Comparison of ENCODE assay signal across 30 cellular contexts in the genomic region with DNA sequence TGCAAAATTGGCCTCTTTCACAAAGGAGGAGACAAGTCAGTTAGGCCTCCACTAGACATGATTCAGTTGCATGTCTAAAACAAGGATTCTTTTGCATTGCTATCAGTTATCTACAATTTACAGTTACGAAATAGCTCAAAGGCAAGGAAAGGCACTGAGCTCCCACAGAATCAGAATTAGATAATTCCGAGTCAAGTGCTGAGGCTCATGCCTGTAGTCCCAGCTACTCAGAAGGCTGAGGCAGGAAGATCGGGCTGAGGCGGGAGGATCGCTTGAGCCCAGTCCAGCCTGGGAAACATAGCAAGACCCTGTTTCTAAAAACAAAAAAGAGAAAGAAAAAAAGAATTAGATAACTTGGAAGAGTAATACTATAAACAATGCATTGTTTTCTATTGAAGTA.
"Had no signal": no experiment of that assay in that cellular context is flagged by ENCODE, and none has a peak within 500 bp of the region (broad histone marks: within the 10 kb centered on the region; RNA-seq: fewer than 3 reads in every experiment).

No MANE protein-coding gene starts in this region.

- H3K27ac ChIP-seq: brain microvascular endothelial cell, Peyer's patch, RWPE1, SJSA1 had no signal

- ATAC-seq: activated CD4-positive, CD25-positive, alpha-beta regulatory T cell treated with anti-CD3 and anti-CD28 coated beads, Interleukin-2, amount 50 U/mL, for 24 hours; activated CD8-positive, alpha-beta T cell treated with anti-CD3 and anti-CD28 coated beads, Interleukin-2, amount 10 ng/mL, durations not matched to agents 7 days and 5 days; activated naive CD4-positive, alpha-beta T cell treated with anti-CD3 and anti-CD28 coated beads, Interleukin-2, amount 50 U/mL, for 72 hours; activated naive CD8-positive, alpha-beta T cell treated with anti-CD3 and anti-CD28 coated beads, Interleukin-2, amount 50 U/mL, for 24 hours; HepG2; SK-N-SH treated with all-trans-retinoic acid at 6 μM for 48 hours had no signal

- H3K4me3 Mint-ChIP-seq: activated CD8-positive, alpha-beta T cell treated with anti-CD3 and anti-CD28 coated beads, Interleukin-2, amount 10 ng/mL, durations not matched to agents 7 days and 5 days; activated naive CD8-positive, alpha-beta T cell treated with anti-CD3 and anti-CD28 coated beads, Interleukin-2, amount 50 U/mL, for 24 hours; activated T-cell treated with anti-CD3 and anti-CD28 coated beads, Interleukin-2, amount 50 U/mL, for 24 hours; T-helper 1 cell treated with Interleukin-12 subunit alpha and Interleukin-12 subunit beta and Interleukin-4 antibody, amounts not matched to agents 30 μg/mL and 1 μg/mL, for 36 hours had no signal

- H3K36me3 Mint-ChIP-seq: activated naive CD4-positive, alpha-beta T cell treated with anti-CD3 and anti-CD28 coated beads, Interleukin-2, amount 50 U/mL, for 72 hours had no signal

- DNase-seq: activated CD4-positive, alpha-beta T cell treated with anti-CD3 and anti-CD28 coated beads for 4 hours; activated CD8-positive, alpha-beta memory T cell treated with anti-CD3 and anti-CD28 coated beads, Interleukin-2, amount 50 U/mL, for 48 hours; activated CD8-positive, alpha-beta T cell treated with anti-CD3 and anti-CD28 coated beads, Interleukin-2, amount 10 ng/mL, durations not matched to agents 7 days and 5 days; activated effector memory CD4-positive, alpha-beta T cell treated with anti-CD3 and anti-CD28 coated beads, Interleukin-2, amount 50 U/mL, for 16 hours; activated naive CD4-positive, alpha-beta T cell treated with Interleukin-2 at 50 U/mL for 16 hours; activated naive CD8-positive, alpha-beta T cell treated with anti-CD3 and anti-CD28 coated beads, Interleukin-2, amount 50 U/mL, for 24 hours; activated T-cell treated with anti-CD3 and anti-CD28 coated beads, Interleukin-2, amount 50 U/mL, for 24 hours; brain microvascular endothelial cell; MG63; MV-4-11; NCI-H1092 treated with DMSO at 0.1 percent for 48 hours; NCI-H1417 treated with DMSO at 0.1 percent for 48 hours; NCI-H1694; NCI-H2029; NCI-H2107; NCI-H2171 treated with DMSO at 0.1 percent for 48 hours; NCI-H345; NCI-H510A; NCI-H69; NK-92 treated with Interleukin-12 subunit alpha and Interleukin-12 subunit beta, amount 100 ng/mL, for 24 hours; Peyer's patch; SHP77; SW 1271 had no signal

- H3K9me3 ChIP-seq: MG63, Peyer's patch, SJSA1 had no signal

- H3K27me3 ChIP-seq: brain microvascular endothelial cell, MG63, Peyer's patch, SJSA1 had no signal

- H3K27me3 Mint-ChIP-seq: activated naive CD8-positive, alpha-beta T cell treated with anti-CD3 and anti-CD28 coated beads, Interleukin-2, amount 50 U/mL, for 24 hours; activated T-cell treated with anti-CD3 and anti-CD28 coated beads, Interleukin-2, amount 50 U/mL, for 24 hours had no signal

- H3K4me3 ChIP-seq: MG63, Peyer's patch, SJSA1 had no signal

- H3K9me3 Mint-ChIP-seq: activated naive CD4-positive, alpha-beta T cell treated with anti-CD3 and anti-CD28 coated beads, Interleukin-2, amount 50 U/mL, for 72 hours; activated naive CD8-positive, alpha-beta T cell treated with anti-CD3 and anti-CD28 coated beads, Interleukin-2, amount 50 U/mL, for 24 hours; activated T-cell treated with anti-CD3 and anti-CD28 coated beads, Interleukin-2, amount 50 U/mL, for 24 hours; T-helper 1 cell treated with Interleukin-12 subunit alpha and Interleukin-12 subunit beta and Interleukin-4 antibody, amounts not matched to agents 30 μg/mL and 1 μg/mL, for 36 hours had no signal

- H3K4me1 ChIP-seq: Peyer's patch, SJSA1 had no signal

- H3K27ac Mint-ChIP-seq: activated CD8-positive, alpha-beta T cell treated with anti-CD3 and anti-CD28 coated beads, Interleukin-2, amount 10 ng/mL, durations not matched to agents 7 days and 5 days; activated naive CD4-positive, alpha-beta T cell treated with anti-CD3 and anti-CD28 coated beads, Interleukin-2, amount 50 U/mL, for 72 hours; activated naive CD8-positive, alpha-beta T cell treated with anti-CD3 and anti-CD28 coated beads, Interleukin-2, amount 50 U/mL, for 24 hours; activated T-cell treated with anti-CD3 and anti-CD28 coated beads, Interleukin-2, amount 50 U/mL, for 24 hours; T-helper 1 cell treated with Interleukin-12 subunit alpha and Interleukin-12 subunit beta and Interleukin-4 antibody, amounts not matched to agents 30 μg/mL and 1 μg/mL, for 36 hours had no signal

- H3K36me3 ChIP-seq: brain microvascular endothelial cell, MG63, Peyer's patch, SJSA1 had no signal
